ENCODE assay signal across 17 cellular contexts in genomic region chr4:110270492-110271197, GRCh38.
A peak's percentile ranks its signal among the peaks of the same experiment; 100 is the strongest.
DNase-seq lines count a peak whose midpoint lies in the region; ATAC-seq and TF ChIP-seq lines count a peak whose summit lies in the region.
"Had no signal": no experiment of that assay in that cellular context is flagged by ENCODE, and none has a peak within 500 bp of the region (broad histone marks: within the 10 kb centered on the region; RNA-seq: fewer than 3 reads in every experiment).

No MANE protein-coding gene starts in this region.

- peak; percentile 87 for DNase-seq in GM03348 (ENCODE audit: low spot score)
- peak; percentile 14 for DNase-seq in NB4 (ENCODE audit: low read depth)
- peak; percentile 33 to 76 for DNase-seq in cardiac fibroblast (ENCODE audit: low read depth in 2 of 2)
- DNase-seq in myocyte (ENCODE audit: low read depth), result peak; percentile 84
- no peak for DNase-seq in cortex of kidney (lab: John Stamatoyannopoulos, UW)
- no peak for DNase-seq in DMS153 treated with DMSO at 0.1 percent for 48 hours (lab: John Stamatoyannopoulos, UW; ENCODE audit: unreplicated experiment)
- DNase-seq: activated B cell treated with CpG ODN at 0.5 μM for 24 hours; CD8-positive, alpha-beta memory T cell; effector memory CD4-positive, alpha-beta T cell; left ventricle myocardium superior; NCI-H2029; NK-92 treated with Interleukin-12 subunit alpha and Interleukin-12 subunit beta, amount 100 ng/mL, for 24 hours; small intestine had no signal

- H3K4me3 ChIP-seq in NB4 (ENCODE audit: low read depth, low read length) (no peak overlapping the region), cardiac fibroblast (replicated peaks in 1 of 2; ENCODE audit: low read depth in 2 of 2, low read length in 2 of 2) (no peak overlapping the region)
- H3K4me3 ChIP-seq: K562, SK-N-MC had no signal

- TF ChIP-seq POLR2A in NB4 (IDR thresholded peaks at IDR 0.05; ENCODE audit: extremely low read depth, insufficient read length), result no peak

- ATAC-seq in GM18907 (IDR thresholded peaks at IDR 0.05; ENCODE audit: unreplicated experiment), result no peak
- ATAC-seq in HG03469 (IDR thresholded peaks at IDR 0.05; ENCODE audit: unreplicated experiment), result no peak
- ATAC-seq: K562, left ventricle myocardium superior had no signal

- TF ChIP-seq CTCF in NB4 (IDR thresholded peaks at IDR 0.05; ENCODE audit: low read depth, low read length) (no peak), cardiac fibroblast (IDR thresholded peaks at IDR 0.05; ENCODE audit: low read depth, low read length) (no peak)

Comparison
In these comparisons a context has a peak if more than half of its experiments do, and no peak if none do; other contexts are left out.
1. DNase-seq: peak in GM03348 (single experiment), NB4 (single experiment), cardiac fibroblast (2 of 2) and myocyte (single experiment); none in cortex of kidney (single experiment) and DMS153 treated with DMSO at 0.1 percent for 48 hours (single experiment).